1 cellular context compared by ENCODE assay signal in genomic region chr16:70724146-70725023, GRCh38.
TF ChIP-seq lines count a peak whose summit lies in the region.

No MANE protein-coding gene starts in this region.

TF ChIP-seq in HepG2, 621 proteins besides CTCF, POLR2A, EP300 and RAD21 (continued from another document and continues in another):
- TF ChIP-seq, protein P1, sequence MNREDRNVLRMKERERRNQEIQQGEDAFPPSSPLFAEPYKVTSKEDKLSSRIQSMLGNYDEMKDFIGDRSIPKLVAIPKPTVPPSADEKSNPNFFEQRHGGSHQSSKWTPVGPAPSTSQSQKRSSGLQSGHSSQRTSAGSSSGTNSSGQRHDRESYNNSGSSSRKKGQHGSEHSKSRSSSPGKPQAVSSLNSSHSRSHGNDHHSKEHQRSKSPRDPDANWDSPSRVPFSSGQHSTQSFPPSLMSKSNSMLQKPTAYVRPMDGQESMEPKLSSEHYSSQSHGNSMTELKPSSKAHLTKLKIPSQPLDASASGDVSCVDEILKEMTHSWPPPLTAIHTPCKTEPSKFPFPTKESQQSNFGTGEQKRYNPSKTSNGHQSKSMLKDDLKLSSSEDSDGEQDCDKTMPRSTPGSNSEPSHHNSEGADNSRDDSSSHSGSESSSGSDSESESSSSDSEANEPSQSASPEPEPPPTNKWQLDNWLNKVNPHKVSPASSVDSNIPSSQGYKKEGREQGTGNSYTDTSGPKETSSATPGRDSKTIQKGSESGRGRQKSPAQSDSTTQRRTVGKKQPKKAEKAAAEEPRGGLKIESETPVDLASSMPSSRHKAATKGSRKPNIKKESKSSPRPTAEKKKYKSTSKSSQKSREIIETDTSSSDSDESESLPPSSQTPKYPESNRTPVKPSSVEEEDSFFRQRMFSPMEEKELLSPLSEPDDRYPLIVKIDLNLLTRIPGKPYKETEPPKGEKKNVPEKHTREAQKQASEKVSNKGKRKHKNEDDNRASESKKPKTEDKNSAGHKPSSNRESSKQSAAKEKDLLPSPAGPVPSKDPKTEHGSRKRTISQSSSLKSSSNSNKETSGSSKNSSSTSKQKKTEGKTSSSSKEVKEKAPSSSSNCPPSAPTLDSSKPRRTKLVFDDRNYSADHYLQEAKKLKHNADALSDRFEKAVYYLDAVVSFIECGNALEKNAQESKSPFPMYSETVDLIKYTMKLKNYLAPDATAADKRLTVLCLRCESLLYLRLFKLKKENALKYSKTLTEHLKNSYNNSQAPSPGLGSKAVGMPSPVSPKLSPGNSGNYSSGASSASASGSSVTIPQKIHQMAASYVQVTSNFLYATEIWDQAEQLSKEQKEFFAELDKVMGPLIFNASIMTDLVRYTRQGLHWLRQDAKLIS (CRISPR knock-in tag; IDR thresholded peaks at IDR 0.05): peak; percentile 88
- TF ChIP-seq RFXAP (CRISPR knock-in tag; IDR thresholded peaks at IDR 0.05; ENCODE audit: borderline replicate concordance) (peak; percentile 51; the same call in 1 of the 2 replicates), ZFP90 (CRISPR knock-in tag; IDR thresholded peaks at IDR 0.05; ENCODE audit: borderline replicate concordance) (peak; percentile 60; the same call in 1 of the 2 replicates), ZNF776 (CRISPR knock-in tag; IDR thresholded peaks at IDR 0.05) (no peak), SALL2 (CRISPR knock-in tag; IDR thresholded peaks at IDR 0.05) (0 out of 2 replicates have a peak, but pooled peaks have one; percentile 43), ZNF780A (CRISPR knock-in tag; IDR thresholded peaks at IDR 0.05) (peak; percentile 81), CEBPG (CRISPR knock-in tag; IDR thresholded peaks at IDR 0.05) (peak; percentile 75), SOX5 (CRISPR knock-in tag; IDR thresholded peaks at IDR 0.05; ENCODE audit: borderline replicate concordance) (peak; percentile 63; the same call in 1 of the 2 replicates), SIX1 (CRISPR knock-in tag; IDR thresholded peaks at IDR 0.05; ENCODE audit: borderline replicate concordance) (no peak), ZKSCAN5 (CRISPR knock-in tag; IDR thresholded peaks at IDR 0.05) (no peak), ZNF775 (CRISPR knock-in tag; IDR thresholded peaks at IDR 0.05; ENCODE audit: borderline replicate concordance) (no peak), TGIF2 (CRISPR knock-in tag; IDR thresholded peaks at IDR 0.05) (no peak; the same call in 1 of the 2 replicates), ZFP91 (CRISPR knock-in tag; IDR thresholded peaks at IDR 0.05; ENCODE audit: borderline replicate concordance) (0 out of 2 replicates have a peak, but pooled peaks have one; percentile 10), HES4 (CRISPR knock-in tag; IDR thresholded peaks at IDR 0.05; ENCODE audit: borderline replicate concordance) (peak; percentile 14; the same call in 1 of the 2 replicates), MAF1 (CRISPR knock-in tag; IDR thresholded peaks at IDR 0.05; ENCODE audit: borderline replicate concordance) (0 out of 2 replicates have a peak, but pooled peaks have one; percentile 17), SMARCE1 (IDR thresholded peaks at IDR 0.05; ENCODE audit: borderline replicate concordance) (no peak), PCBP1 (IDR thresholded peaks at IDR 0.05; ENCODE audit: borderline replicate concordance, low read depth, low read length) (no peak), JUN (CRISPR knock-in tag; IDR thresholded peaks at IDR 0.05) (peak; percentile 52; the same call in 1 of the 2 replicates), HMG20B (CRISPR knock-in tag; conservative IDR thresholded peaks at IDR 0.05) (peak; percentile 54; the same call in 1 of the 2 replicates), NR2F2 (IDR thresholded peaks at IDR 0.05; ENCODE audit: borderline replicate concordance, low read depth) (no peak; the same call in 1 of the 2 replicates), REXO4 (CRISPR knock-in tag; IDR thresholded peaks at IDR 0.05; ENCODE audit: borderline replicate concordance) (no peak), NPAS2 (CRISPR knock-in tag; IDR thresholded peaks at IDR 0.05; ENCODE audit: borderline replicate concordance) (no peak), RFX1 (IDR thresholded peaks at IDR 0.05) (no peak), FOXO1 (CRISPR knock-in tag; IDR thresholded peaks at IDR 0.05) (peak; percentile 72; the same call in 1 of the 2 replicates), NR3C1 (CRISPR knock-in tag; IDR thresholded peaks at IDR 0.05) (no peak), HOMEZ (CRISPR knock-in tag; IDR thresholded peaks at IDR 0.05; ENCODE audit: low read depth) (no peak), RARA (CRISPR knock-in tag; IDR thresholded peaks at IDR 0.05) (peak; percentile 67), SMARCC2 (IDR thresholded peaks at IDR 0.05) (peak; percentile 4; the same call in 1 of the 2 replicates), ZNF660 (CRISPR knock-in tag; IDR thresholded peaks at IDR 0.05; ENCODE audit: borderline replicate concordance, low read depth) (no peak), RFXANK (CRISPR knock-in tag; IDR thresholded peaks at IDR 0.05) (no peak; the same call in 1 of the 2 replicates), FOXJ3 (CRISPR knock-in tag; IDR thresholded peaks at IDR 0.05; ENCODE audit: borderline replicate concordance) (no peak; the same call in 1 of the 2 replicates), ZNF205 (CRISPR knock-in tag; IDR thresholded peaks at IDR 0.05) (no peak; the same call in 1 of the 2 replicates), ZNF317 (CRISPR knock-in tag; IDR thresholded peaks at IDR 0.05) (peak; percentile 15; the same call in 1 of the 2 replicates), TEAD2 (CRISPR knock-in tag; IDR thresholded peaks at IDR 0.05) (no peak), KDM2A (CRISPR knock-in tag; IDR thresholded peaks at IDR 0.05; ENCODE audit: borderline replicate concordance, low read depth) (no peak; the same call in 1 of the 2 replicates), NFYB (CRISPR knock-in tag; IDR thresholded peaks at IDR 0.05) (no peak; the same call in 1 of the 2 replicates), HNF4G (IDR thresholded peaks at IDR 0.05; ENCODE audit: borderline replicate concordance, low read depth, low read length) (peak; percentile 86), HNF4G (CRISPR knock-in tag; IDR thresholded peaks at IDR 0.05; ENCODE audit: borderline replicate concordance, low read depth) (peak; percentile 82; the same call in 1 of the 2 replicates), NONO (IDR thresholded peaks at IDR 0.05) (no peak), NONO (CRISPR knock-in tag; conservative IDR thresholded peaks at IDR 0.05) (peak; percentile 86), ZBTB7A (CRISPR knock-in tag; IDR thresholded peaks at IDR 0.05) (no peak; the same call in 1 of the 2 replicates), JUNB (CRISPR knock-in tag; IDR thresholded peaks at IDR 0.05; ENCODE audit: borderline replicate concordance) (no peak), ATF7 (IDR thresholded peaks at IDR 0.05) (no peak), ATF7 (CRISPR knock-in tag; IDR thresholded peaks at IDR 0.05) (peak; percentile 20; the same call in 1 of the 2 replicates), PHF8 (CRISPR knock-in tag; IDR thresholded peaks at IDR 0.05) (peak; percentile 69), ZNF574 (CRISPR knock-in tag; IDR thresholded peaks at IDR 0.05) (0 out of 2 replicates have a peak, but pooled peaks have one; percentile 58)
- TF ChIP-seq, protein P2, sequence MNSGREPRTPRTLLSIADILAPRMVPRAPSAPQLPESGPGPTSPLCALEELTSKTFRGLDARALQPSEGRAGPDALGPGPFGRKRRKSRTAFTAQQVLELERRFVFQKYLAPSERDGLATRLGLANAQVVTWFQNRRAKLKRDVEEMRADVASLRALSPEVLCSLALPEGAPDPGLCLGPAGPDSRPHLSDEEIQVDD (CRISPR knock-in tag; IDR thresholded peaks at IDR 0.05; ENCODE audit: borderline replicate concordance): no peak
- TF ChIP-seq, protein P3, sequence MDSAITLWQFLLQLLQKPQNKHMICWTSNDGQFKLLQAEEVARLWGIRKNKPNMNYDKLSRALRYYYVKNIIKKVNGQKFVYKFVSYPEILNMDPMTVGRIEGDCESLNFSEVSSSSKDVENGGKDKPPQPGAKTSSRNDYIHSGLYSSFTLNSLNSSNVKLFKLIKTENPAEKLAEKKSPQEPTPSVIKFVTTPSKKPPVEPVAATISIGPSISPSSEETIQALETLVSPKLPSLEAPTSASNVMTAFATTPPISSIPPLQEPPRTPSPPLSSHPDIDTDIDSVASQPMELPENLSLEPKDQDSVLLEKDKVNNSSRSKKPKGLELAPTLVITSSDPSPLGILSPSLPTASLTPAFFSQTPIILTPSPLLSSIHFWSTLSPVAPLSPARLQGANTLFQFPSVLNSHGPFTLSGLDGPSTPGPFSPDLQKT (CRISPR knock-in tag; IDR thresholded peaks at IDR 0.05; ENCODE audit: borderline replicate concordance): no peak
- TF ChIP-seq, protein P4, sequence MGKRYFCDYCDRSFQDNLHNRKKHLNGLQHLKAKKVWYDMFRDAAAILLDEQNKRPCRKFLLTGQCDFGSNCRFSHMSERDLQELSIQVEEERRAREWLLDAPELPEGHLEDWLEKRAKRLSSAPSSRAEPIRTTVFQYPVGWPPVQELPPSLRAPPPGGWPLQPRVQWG (CRISPR knock-in tag; IDR thresholded peaks at IDR 0.05; ENCODE audit: borderline replicate concordance, low read depth): no peak
- TF ChIP-seq, protein P5, sequence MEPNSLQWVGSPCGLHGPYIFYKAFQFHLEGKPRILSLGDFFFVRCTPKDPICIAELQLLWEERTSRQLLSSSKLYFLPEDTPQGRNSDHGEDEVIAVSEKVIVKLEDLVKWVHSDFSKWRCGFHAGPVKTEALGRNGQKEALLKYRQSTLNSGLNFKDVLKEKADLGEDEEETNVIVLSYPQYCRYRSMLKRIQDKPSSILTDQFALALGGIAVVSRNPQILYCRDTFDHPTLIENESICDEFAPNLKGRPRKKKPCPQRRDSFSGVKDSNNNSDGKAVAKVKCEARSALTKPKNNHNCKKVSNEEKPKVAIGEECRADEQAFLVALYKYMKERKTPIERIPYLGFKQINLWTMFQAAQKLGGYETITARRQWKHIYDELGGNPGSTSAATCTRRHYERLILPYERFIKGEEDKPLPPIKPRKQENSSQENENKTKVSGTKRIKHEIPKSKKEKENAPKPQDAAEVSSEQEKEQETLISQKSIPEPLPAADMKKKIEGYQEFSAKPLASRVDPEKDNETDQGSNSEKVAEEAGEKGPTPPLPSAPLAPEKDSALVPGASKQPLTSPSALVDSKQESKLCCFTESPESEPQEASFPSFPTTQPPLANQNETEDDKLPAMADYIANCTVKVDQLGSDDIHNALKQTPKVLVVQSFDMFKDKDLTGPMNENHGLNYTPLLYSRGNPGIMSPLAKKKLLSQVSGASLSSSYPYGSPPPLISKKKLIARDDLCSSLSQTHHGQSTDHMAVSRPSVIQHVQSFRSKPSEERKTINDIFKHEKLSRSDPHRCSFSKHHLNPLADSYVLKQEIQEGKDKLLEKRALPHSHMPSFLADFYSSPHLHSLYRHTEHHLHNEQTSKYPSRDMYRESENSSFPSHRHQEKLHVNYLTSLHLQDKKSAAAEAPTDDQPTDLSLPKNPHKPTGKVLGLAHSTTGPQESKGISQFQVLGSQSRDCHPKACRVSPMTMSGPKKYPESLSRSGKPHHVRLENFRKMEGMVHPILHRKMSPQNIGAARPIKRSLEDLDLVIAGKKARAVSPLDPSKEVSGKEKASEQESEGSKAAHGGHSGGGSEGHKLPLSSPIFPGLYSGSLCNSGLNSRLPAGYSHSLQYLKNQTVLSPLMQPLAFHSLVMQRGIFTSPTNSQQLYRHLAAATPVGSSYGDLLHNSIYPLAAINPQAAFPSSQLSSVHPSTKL (CRISPR knock-in tag; IDR thresholded peaks at IDR 0.05): peak; percentile 65
- TF ChIP-seq, protein P6, sequence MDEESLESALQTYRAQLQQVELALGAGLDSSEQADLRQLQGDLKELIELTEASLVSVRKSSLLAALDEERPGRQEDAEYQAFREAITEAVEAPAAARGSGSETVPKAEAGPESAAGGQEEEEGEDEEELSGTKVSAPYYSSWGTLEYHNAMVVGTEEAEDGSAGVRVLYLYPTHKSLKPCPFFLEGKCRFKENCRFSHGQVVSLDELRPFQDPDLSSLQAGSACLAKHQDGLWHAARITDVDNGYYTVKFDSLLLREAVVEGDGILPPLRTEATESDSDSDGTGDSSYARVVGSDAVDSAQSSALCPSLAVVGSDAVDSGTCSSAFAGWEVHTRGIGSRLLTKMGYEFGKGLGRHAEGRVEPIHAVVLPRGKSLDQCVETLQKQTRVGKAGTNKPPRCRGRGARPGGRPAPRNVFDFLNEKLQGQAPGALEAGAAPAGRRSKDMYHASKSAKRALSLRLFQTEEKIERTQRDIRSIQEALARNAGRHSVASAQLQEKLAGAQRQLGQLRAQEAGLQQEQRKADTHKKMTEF (CRISPR knock-in tag; IDR thresholded peaks at IDR 0.05): peak; percentile 58; the same call in 1 of the 2 replicates
